In the genomic region with DNA sequence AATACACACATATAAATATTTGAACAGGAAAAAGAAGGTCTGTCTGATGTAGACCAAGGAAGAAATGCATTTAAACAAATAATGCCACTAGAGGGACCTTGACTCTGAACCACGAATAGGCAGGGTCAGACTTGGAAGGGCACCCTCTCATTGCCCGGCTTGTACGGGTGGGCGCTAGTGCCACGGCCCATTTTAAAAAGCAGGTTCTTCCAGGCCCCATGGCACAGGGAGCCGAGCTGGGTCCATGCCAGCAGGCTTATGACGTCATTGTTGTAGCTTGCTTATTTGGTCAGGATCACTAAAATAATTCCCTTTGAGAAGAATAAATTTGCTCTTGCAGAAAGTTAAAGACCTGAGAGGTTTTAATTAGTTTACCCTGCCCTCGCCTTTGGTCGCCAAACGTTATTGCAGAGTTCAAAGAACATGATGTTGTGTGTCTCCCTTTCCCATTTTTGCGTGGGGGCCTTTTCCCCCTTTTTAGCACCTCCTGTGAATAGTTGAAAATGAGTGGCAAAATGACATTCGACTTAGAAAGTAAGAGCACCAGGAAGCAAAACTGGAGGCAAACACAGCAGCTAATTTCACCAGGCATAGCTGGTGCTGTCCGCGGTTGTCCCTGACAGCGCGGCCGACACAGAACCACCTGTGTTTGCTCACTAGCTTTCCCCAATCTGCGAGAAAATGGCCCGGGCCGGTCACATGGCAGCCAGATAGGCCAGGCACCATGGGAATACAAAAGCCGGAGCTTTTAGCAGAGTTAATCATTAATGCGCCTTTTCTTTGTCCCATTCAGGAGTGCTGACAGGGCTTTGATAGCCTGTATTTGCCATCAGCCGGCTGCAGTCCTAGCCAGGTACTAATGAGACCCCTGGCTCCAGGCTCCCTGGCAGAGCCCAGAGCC, we compare ENCODE assay signal across 1 cellular context.
TF ChIP-seq lines count a peak whose summit lies in the region.

No MANE protein-coding gene starts in this region.

TF ChIP-seq in K562, 482 proteins besides CTCF, POLR2A, EP300 and RAD21 (continued from another document and continues in another):
- TF ChIP-seq JUND (IDR thresholded peaks at IDR 0.05; ENCODE audit: borderline replicate concordance, low read depth, low read length) (0 out of 2 replicates have a peak, but pooled peaks have one; percentile 24), JUND (tag; IDR thresholded peaks at IDR 0.05; ENCODE audit: borderline replicate concordance, low read depth, low read length) (no peak), ATF7 (IDR thresholded peaks at IDR 0.05) (peak; percentile 77), MYNN (IDR thresholded peaks at IDR 0.05) (no peak), MYNN (CRISPR knock-in tag; IDR thresholded peaks at IDR 0.05) (no peak), HNRNPL (IDR thresholded peaks at IDR 0.05; ENCODE audit: low read depth, low read length) (no peak), FOXJ3 (CRISPR knock-in tag; IDR thresholded peaks at IDR 0.05) (no peak), ZNF354B (CRISPR knock-in tag; IDR thresholded peaks at IDR 0.05) (no peak), WHSC1 (IDR thresholded peaks at IDR 0.05; ENCODE audit: low read length) (no peak), ERF (CRISPR knock-in tag; IDR thresholded peaks at IDR 0.05) (no peak), HNRNPUL1 (IDR thresholded peaks at IDR 0.05; ENCODE audit: low read length) (no peak), ZNF121 (CRISPR knock-in tag; conservative IDR thresholded peaks at IDR 0.05) (no peak), HNRNPLL (IDR thresholded peaks at IDR 0.05; ENCODE audit: low read depth, low read length, poor library complexity, severe bottlenecking) (no peak), CAMTA2 (CRISPR knock-in tag; conservative IDR thresholded peaks at IDR 0.05) (no peak), MAFF (IDR thresholded peaks at IDR 0.05; ENCODE audit: low read length) (no peak), POLR2H (tag; IDR thresholded peaks at IDR 0.05; ENCODE audit: low read depth) (no peak), MEF2D (tag; conservative IDR thresholded peaks at IDR 0.05; ENCODE audit: low read depth) (no peak), PML (IDR thresholded peaks at IDR 0.05; ENCODE audit: low read length) (no peak), SMARCB1 (IDR thresholded peaks at IDR 0.05; ENCODE audit: insufficient read length, low read depth) (no peak), SRSF3 (IDR thresholded peaks at IDR 0.05; ENCODE audit: insufficient read depth, low read length) (no peak), ESRRB (CRISPR knock-in tag; IDR thresholded peaks at IDR 0.05; ENCODE audit: borderline replicate concordance) (no peak), NR4A1 (CRISPR knock-in tag; IDR thresholded peaks at IDR 0.05) (no peak), NR4A1 (tag; IDR thresholded peaks at IDR 0.05) (no peak), CBFB (CRISPR knock-in tag; IDR thresholded peaks at IDR 0.05) (no peak)
- TF ChIP-seq, protein P1, sequence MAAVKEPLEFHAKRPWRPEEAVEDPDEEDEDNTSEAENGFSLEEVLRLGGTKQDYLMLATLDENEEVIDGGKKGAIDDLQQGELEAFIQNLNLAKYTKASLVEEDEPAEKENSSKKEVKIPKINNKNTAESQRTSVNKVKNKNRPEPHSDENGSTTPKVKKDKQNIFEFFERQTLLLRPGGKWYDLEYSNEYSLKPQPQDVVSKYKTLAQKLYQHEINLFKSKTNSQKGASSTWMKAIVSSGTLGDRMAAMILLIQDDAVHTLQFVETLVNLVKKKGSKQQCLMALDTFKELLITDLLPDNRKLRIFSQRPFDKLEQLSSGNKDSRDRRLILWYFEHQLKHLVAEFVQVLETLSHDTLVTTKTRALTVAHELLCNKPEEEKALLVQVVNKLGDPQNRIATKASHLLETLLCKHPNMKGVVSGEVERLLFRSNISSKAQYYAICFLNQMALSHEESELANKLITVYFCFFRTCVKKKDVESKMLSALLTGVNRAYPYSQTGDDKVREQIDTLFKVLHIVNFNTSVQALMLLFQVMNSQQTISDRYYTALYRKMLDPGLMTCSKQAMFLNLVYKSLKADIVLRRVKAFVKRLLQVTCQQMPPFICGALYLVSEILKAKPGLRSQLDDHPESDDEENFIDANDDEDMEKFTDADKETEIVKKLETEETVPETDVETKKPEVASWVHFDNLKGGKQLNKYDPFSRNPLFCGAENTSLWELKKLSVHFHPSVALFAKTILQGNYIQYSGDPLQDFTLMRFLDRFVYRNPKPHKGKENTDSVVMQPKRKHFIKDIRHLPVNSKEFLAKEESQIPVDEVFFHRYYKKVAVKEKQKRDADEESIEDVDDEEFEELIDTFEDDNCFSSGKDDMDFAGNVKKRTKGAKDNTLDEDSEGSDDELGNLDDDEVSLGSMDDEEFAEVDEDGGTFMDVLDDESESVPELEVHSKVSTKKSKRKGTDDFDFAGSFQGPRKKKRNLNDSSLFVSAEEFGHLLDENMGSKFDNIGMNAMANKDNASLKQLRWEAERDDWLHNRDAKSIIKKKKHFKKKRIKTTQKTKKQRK (IDR thresholded peaks at IDR 0.05; ENCODE audit: borderline replicate concordance, low read depth, low read length) = no peak
- TF ChIP-seq, protein P2, sequence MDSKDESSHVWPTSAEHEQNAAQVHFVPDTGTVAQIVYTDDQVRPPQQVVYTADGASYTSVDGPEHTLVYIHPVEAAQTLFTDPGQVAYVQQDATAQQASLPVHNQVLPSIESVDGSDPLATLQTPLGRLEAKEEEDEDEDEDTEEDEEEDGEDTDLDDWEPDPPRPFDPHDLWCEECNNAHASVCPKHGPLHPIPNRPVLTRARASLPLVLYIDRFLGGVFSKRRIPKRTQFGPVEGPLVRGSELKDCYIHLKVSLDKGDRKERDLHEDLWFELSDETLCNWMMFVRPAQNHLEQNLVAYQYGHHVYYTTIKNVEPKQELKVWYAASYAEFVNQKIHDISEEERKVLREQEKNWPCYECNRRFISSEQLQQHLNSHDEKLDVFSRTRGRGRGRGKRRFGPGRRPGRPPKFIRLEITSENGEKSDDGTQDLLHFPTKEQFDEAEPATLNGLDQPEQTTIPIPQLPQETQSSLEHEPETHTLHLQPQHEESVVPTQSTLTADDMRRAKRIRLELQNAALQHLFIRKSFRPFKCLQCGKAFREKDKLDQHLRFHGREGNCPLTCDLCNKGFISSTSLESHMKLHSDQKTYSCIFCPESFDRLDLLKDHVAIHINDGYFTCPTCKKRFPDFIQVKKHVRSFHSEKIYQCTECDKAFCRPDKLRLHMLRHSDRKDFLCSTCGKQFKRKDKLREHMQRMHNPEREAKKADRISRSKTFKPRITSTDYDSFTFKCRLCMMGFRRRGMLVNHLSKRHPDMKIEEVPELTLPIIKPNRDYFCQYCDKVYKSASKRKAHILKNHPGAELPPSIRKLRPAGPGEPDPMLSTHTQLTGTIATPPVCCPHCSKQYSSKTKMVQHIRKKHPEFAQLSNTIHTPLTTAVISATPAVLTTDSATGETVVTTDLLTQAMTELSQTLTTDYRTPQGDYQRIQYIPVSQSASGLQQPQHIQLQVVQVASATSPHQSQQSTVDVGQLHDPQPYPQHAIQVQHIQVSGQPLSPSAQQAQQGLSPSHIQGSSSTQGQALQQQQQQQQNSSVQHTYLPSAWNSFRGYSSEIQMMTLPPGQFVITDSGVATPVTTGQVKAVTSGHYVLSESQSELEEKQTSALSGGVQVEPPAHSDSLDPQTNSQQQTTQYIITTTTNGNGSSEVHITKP (IDR thresholded peaks at IDR 0.05; ENCODE audit: partially characterized antibody) = no peak
- TF ChIP-seq, protein P3, sequence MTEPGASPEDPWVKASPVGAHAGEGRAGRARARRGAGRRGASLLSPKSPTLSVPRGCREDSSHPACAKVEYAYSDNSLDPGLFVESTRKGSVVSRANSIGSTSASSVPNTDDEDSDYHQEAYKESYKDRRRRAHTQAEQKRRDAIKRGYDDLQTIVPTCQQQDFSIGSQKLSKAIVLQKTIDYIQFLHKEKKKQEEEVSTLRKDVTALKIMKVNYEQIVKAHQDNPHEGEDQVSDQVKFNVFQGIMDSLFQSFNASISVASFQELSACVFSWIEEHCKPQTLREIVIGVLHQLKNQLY (CRISPR knock-in tag; conservative IDR thresholded peaks at IDR 0.05) = no peak
- TF ChIP-seq, protein P4, sequence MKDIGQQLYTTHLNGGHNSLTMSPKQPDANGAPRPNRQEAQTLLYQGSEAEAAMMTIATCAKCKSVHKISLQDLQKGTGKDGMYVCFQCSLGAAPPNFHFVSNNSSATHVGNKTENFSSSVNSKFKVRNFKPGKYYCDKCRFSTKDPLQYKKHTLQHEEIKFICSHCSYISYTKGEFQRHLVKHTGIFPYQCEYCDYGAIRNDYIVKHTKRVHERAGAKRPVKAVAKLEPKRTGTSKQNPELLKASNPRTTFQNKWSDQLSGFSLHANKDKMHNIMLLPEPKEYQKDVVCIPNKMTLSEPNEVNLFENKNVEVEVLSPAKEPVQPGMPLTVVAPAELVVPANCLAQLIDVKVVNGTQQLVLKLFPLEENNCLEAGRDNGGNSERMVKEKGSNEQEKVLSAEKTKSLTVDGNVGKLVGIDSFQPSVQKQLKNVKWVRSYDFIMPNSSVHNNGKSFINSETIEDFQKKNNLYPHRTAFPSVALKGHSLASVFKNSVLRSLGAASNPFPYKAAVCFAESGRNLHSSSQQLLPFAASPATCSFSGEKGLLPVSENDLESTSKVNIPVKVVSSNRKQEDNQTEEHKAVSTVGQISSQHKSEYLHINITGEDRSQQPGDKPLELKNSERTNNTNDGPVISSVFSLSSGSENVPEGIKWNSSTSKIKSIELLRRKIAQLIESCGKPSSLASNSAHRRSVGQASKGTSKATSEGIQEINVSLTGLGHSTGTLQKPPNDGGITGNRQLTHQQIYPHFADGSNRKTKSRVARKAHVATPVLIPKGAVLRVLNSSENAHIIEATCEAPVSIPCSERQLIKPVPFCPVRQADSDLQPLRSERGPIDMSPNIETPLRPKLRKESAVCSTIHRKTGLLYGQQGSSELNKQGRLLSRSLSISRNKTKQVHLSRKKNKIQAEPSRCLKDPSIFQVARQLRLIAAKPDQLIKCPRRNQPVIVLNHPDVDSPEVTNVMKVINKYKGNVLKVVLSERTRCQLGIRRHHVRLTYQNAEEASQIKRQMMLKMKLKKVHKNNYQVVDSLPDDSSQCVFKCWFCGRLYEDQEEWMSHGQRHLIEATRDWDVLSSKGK (CRISPR knock-in tag; IDR thresholded peaks at IDR 0.05) = no peak
- TF ChIP-seq, protein P5, sequence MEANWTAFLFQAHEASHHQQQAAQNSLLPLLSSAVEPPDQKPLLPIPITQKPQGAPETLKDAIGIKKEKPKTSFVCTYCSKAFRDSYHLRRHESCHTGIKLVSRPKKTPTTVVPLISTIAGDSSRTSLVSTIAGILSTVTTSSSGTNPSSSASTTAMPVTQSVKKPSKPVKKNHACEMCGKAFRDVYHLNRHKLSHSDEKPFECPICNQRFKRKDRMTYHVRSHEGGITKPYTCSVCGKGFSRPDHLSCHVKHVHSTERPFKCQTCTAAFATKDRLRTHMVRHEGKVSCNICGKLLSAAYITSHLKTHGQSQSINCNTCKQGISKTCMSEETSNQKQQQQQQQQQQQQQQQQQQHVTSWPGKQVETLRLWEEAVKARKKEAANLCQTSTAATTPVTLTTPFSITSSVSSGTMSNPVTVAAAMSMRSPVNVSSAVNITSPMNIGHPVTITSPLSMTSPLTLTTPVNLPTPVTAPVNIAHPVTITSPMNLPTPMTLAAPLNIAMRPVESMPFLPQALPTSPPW (CRISPR knock-in tag; IDR thresholded peaks at IDR 0.05) = no peak
- TF ChIP-seq, protein P6, sequence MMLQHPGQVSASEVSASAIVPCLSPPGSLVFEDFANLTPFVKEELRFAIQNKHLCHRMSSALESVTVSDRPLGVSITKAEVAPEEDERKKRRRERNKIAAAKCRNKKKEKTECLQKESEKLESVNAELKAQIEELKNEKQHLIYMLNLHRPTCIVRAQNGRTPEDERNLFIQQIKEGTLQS (IDR thresholded peaks at IDR 0.05) = peak; percentile 58
- TF ChIP-seq, protein P6 (CRISPR knock-in tag; conservative IDR thresholded peaks at IDR 0.05) = no peak
- TF ChIP-seq, protein P7, sequence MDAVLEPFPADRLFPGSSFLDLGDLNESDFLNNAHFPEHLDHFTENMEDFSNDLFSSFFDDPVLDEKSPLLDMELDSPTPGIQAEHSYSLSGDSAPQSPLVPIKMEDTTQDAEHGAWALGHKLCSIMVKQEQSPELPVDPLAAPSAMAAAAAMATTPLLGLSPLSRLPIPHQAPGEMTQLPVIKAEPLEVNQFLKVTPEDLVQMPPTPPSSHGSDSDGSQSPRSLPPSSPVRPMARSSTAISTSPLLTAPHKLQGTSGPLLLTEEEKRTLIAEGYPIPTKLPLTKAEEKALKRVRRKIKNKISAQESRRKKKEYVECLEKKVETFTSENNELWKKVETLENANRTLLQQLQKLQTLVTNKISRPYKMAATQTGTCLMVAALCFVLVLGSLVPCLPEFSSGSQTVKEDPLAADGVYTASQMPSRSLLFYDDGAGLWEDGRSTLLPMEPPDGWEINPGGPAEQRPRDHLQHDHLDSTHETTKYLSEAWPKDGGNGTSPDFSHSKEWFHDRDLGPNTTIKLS (IDR thresholded peaks at IDR 0.05; ENCODE audit: borderline replicate concordance, low read depth) = no peak
- TF ChIP-seq, protein P8, sequence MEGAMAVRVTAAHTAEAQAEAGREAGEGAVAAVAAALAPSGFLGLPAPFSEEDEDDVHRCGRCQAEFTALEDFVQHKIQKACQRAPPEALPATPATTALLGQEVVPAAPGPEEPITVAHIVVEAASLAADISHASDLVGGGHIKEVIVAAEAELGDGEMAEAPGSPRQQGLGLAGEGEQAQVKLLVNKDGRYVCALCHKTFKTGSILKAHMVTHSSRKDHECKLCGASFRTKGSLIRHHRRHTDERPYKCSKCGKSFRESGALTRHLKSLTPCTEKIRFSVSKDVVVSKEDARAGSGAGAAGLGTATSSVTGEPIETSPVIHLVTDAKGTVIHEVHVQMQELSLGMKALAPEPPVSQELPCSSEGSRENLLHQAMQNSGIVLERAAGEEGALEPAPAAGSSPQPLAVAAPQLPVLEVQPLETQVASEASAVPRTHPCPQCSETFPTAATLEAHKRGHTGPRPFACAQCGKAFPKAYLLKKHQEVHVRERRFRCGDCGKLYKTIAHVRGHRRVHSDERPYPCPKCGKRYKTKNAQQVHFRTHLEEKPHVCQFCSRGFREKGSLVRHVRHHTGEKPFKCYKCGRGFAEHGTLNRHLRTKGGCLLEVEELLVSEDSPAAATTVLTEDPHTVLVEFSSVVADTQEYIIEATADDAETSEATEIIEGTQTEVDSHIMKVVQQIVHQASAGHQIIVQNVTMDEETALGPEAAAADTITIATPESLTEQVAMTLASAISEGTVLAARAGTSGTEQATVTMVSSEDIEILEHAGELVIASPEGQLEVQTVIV (CRISPR knock-in tag; IDR thresholded peaks at IDR 0.05; ENCODE audit: borderline replicate concordance) = no peak
- TF ChIP-seq, protein P9, sequence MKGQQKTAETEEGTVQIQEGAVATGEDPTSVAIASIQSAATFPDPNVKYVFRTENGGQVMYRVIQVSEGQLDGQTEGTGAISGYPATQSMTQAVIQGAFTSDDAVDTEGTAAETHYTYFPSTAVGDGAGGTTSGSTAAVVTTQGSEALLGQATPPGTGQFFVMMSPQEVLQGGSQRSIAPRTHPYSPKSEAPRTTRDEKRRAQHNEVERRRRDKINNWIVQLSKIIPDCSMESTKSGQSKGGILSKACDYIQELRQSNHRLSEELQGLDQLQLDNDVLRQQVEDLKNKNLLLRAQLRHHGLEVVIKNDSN (CRISPR knock-in tag; IDR thresholded peaks at IDR 0.05) = no peak
- TF ChIP-seq, protein P10, sequence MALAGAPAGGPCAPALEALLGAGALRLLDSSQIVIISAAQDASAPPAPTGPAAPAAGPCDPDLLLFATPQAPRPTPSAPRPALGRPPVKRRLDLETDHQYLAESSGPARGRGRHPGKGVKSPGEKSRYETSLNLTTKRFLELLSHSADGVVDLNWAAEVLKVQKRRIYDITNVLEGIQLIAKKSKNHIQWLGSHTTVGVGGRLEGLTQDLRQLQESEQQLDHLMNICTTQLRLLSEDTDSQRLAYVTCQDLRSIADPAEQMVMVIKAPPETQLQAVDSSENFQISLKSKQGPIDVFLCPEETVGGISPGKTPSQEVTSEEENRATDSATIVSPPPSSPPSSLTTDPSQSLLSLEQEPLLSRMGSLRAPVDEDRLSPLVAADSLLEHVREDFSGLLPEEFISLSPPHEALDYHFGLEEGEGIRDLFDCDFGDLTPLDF (CRISPR knock-in tag; IDR thresholded peaks at IDR 0.05) = no peak
